In genomic region chr6:57262901-57263694, GRCh38 we compare ENCODE assay signal across 11 cellular contexts. TPM values are rescaled to one million over a fixed set of nuclear protein-coding genes. Genes with fewer than 3 reads are reported as not detected.
A peak's percentile ranks its signal among the peaks of the same experiment; 100 is the strongest.
DNase-seq lines count a peak whose midpoint lies in the region; ATAC-seq and TF ChIP-seq lines count a peak whose summit lies in the region.
"Had no signal": no experiment of that assay in that cellular context is flagged by ENCODE, and none has a peak within 500 bp of the region (broad histone marks: within the 10 kb centered on the region; RNA-seq: fewer than 3 reads in every experiment).

No MANE protein-coding gene starts in this region.

- WGBS in aorta, 2 donors, result 31 to 35% methylated on average over 3 of the region's 3 CpGs
- 47 to 61% (median 50%) methylated on average over 3 of the region's 3 CpGs for WGBS in spleen, 5 donors

- no peaks in the 10 kb centered on the region for H3K27me3 ChIP-seq in duodenal mucosa (ENCODE audit: control insufficient read depth in 1 of 2, insufficient read depth in 2 of 2, low read length in 2 of 2)
- H3K27me3 ChIP-seq in aorta (ENCODE audit: control insufficient read depth in 1 of 2, insufficient read depth in 2 of 2, low read length in 1 of 2), result no peaks in the 10 kb centered on the region
- peaks cover 0 to 4% (median 0%) of the 10 kb centered on the region in 7 donors for H3K27me3 ChIP-seq in spleen (replicated peaks in 1 of 7)

- intact Hi-C loops in Right ventricle myocardium inferior (cut with DNase I), result no loop called here
- intact Hi-C loops in cardiac septum (cut with DNase I), result loop anchor here (2.0 kb wide), 1 partner anchor 86 kb away; no protein-coding TSS in a partner anchor
- intact Hi-C loops in aorta (cut with DNase I), result loop anchor here (5.0 to 10.0 kb wide), 3 partner anchors 41 to 91 kb away; partner anchors contain the start of genes BAG2 (in 2 of the 2) and RAB23 (in 1 of the 2)
- intact Hi-C loops in spleen (cut with DNase I; ENCODE audit: low total_unique reads), result no loop called here

- TF ChIP-seq CTCF in spleen (IDR thresholded peaks at IDR 0.05 in 8 of 11, conservative IDR thresholded peaks at IDR 0.05 in 3 of 11), result no peak

- DNase-seq in Right ventricle myocardium inferior (ENCODE audit: missing footprints) (no peak), cardiac septum (ENCODE audit: low spot score) (no peak), myocyte (ENCODE audit: low read depth) (peak; percentile 64), aorta (peak in 1 of 2 donors; percentile 68), COLO668 (lab: John Stamatoyannopoulos, UW; ENCODE audit: unreplicated experiment) (no peak), spleen (no peak)
- DNase-seq in activated CD4-positive, CD25-positive, alpha-beta regulatory T cell treated with anti-CD3 and anti-CD28 coated beads, Interleukin-2, amount 50 U/mL, for 72 hours, result no peak
- DNase-seq: NCI-H1436, SIG-M5 had no signal

- TF ChIP-seq POLR2A in spleen (IDR thresholded peaks at IDR 0.05), result no peak

- H3K9me3 ChIP-seq in duodenal mucosa (ENCODE audit: control insufficient read depth in 1 of 2, low read length in 2 of 2), result no peaks in the 10 kb centered on the region
- no peaks in the 10 kb centered on the region for H3K9me3 ChIP-seq in aorta (ENCODE audit: control insufficient read depth, low read length)
- H3K9me3 ChIP-seq in spleen, result no peaks in the 10 kb centered on the region

- ATAC-seq in Right ventricle myocardium inferior (peak; percentile 79), aorta (ENCODE audit: low FRiP score) (peak; percentile 40)

- H3K4me1 ChIP-seq in duodenal mucosa (ENCODE audit: control insufficient read depth in 1 of 2, insufficient read depth in 2 of 2, low read length in 2 of 2) (no peaks in the 10 kb centered on the region), aorta (ENCODE audit: control insufficient read depth in 1 of 2, insufficient read depth in 2 of 2, low read length in 2 of 2) (peaks cover 2 to 30% of the 10 kb centered on the region in 2 donors), spleen (no peaks in the 10 kb centered on the region)

- H3K27ac ChIP-seq in duodenal mucosa (ENCODE audit: low read depth, low read length) (peak overlapping the region; percentile 1), aorta (ENCODE audit: low read depth in 1 of 2, low read length in 2 of 2) (peak overlapping the region; percentile 77 to 84), spleen (no peak overlapping the region)
- H3K27ac ChIP-seq: epithelial cell of prostate had no signal

- H3K36me3 ChIP-seq in duodenal mucosa (ENCODE audit: control insufficient read depth in 1 of 2, insufficient read depth in 2 of 2, low read length in 2 of 2) (no peaks in the 10 kb centered on the region), aorta (ENCODE audit: control insufficient read depth in 1 of 2, insufficient read depth in 2 of 2, low read length in 1 of 2) (no peaks in the 10 kb centered on the region), spleen (no peaks in the 10 kb centered on the region)

- H3K4me3 ChIP-seq in duodenal mucosa (ENCODE audit: low read depth in 1 of 2, low read length in 2 of 2), result no peak overlapping the region
- no peak overlapping the region for H3K4me3 ChIP-seq in aorta (ENCODE audit: low read length in 2 of 2)
- no peak overlapping the region for H3K4me3 ChIP-seq in spleen

- H3K9ac ChIP-seq in duodenal mucosa (ENCODE audit: low read depth in 1 of 2, low read length in 2 of 2), result no peak overlapping the region

RNA-seq across cellular contexts. Expression of gene RAB23, which starts 41.0 kb away (rescaled TPM):
- 12.0 TPM for total RNA-seq in Right ventricle myocardium inferior
- 19.5 TPM for total RNA-seq in cardiac septum
- total RNA-seq in myocyte, result 52.8 and 56.1 TPM in 2 replicates
- polyA plus RNA-seq in myocyte (2012), result 25.2 TPM
- total RNA-seq in aorta, result 10 to 100 TPM; 55.9 to 59.2 TPM
- polyA plus RNA-seq in aorta, result 10 to 100 TPM; 24.8 to 47.1 TPM
- 1 to 10 TPM; 1.7 to 3.9 (median 2.2) TPM for total RNA-seq in spleen
- polyA plus RNA-seq in spleen, result 1 to 10 TPM in 2 of 3 donors, under 1 TPM in 1; 0.89 to 2.6 (median 1.7) TPM

RNA-seq across cellular contexts. Expression of gene PRIM2, which starts 54.3 kb away (rescaled TPM):
- total RNA-seq in Right ventricle myocardium inferior, result 4.2 TPM
- total RNA-seq in cardiac septum, result 3.7 TPM
- 12.4 and 15.8 TPM in 2 replicates for total RNA-seq in myocyte
- polyA plus RNA-seq in myocyte (2012), result 4.2 TPM
- total RNA-seq in aorta, result 10 to 100 TPM in 1 of 2 donors, 1 to 10 TPM in 1; 9.3 to 12.3 TPM
- 1 to 10 TPM; 2.8 to 4.9 TPM for polyA plus RNA-seq in aorta
- 10 to 100 TPM; 12.0 to 20.2 (median 16.8) TPM for total RNA-seq in spleen
- polyA plus RNA-seq in spleen, result 1 to 10 TPM; 6.0 to 7.3 (median 7.1) TPM

Comparison
In these comparisons a context has a peak if more than half of its experiments do, and no peak if none do; other contexts are left out.
1. intact Hi-C loops: an anchor here in cardiac septum (2.0 kb wide) and aorta (5.0 to 10.0 kb wide); none called in Right ventricle myocardium inferior and spleen.
2. H3K27ac ChIP-seq: peak in duodenal mucosa (single experiment) and aorta (2 of 2); none in spleen (0 of 8).